1 cellular context compared by ENCODE assay signal in genomic region chr17:82030470-82031302, GRCh38.
A peak's percentile ranks its signal among the peaks of the same experiment; 100 is the strongest.
TF ChIP-seq lines count a peak whose summit lies in the region.

No MANE protein-coding gene starts in this region.

TF ChIP-seq in HEK293, 187 proteins besides CTCF, POLR2A, EP300 and RAD21 (continued from another document):
- TF ChIP-seq PRDM2 (tag by site-specific recombination; IDR thresholded peaks at IDR 0.05; ENCODE audit: borderline replicate concordance) (no peak), ZBTB49 (tag by site-specific recombination; IDR thresholded peaks at IDR 0.05; ENCODE audit: low read depth) (no peak), HOXC10 (CRISPR knock-in tag; IDR thresholded peaks at IDR 0.05) (no peak), ZFP41 (tag by site-specific recombination; IDR thresholded peaks at IDR 0.05; ENCODE audit: borderline replicate concordance) (no peak), ZNF404 (tag by site-specific recombination; IDR thresholded peaks at IDR 0.05) (no peak), ZNF530 (tag by site-specific recombination; IDR thresholded peaks at IDR 0.05; ENCODE audit: low read depth) (no peak), ZBTB11 (tag by site-specific recombination; conservative IDR thresholded peaks at IDR 0.05; ENCODE audit: low read depth) (peak; percentile 25; the same call in 1 of the 2 replicates), PRDM1 (tag by site-specific recombination; IDR thresholded peaks at IDR 0.05) (no peak), ZNF76 (tag by site-specific recombination; IDR thresholded peaks at IDR 0.05; ENCODE audit: borderline replicate concordance, low read depth) (peak; percentile 44; the same call in 1 of the 2 replicates), REPIN1 (tag by site-specific recombination; IDR thresholded peaks at IDR 0.05; ENCODE audit: low read depth) (no peak), SALL2 (tag by site-specific recombination; IDR thresholded peaks at IDR 0.05; ENCODE audit: borderline replicate concordance) (no peak), ZBTB7A (tag by site-specific recombination; IDR thresholded peaks at IDR 0.05; ENCODE audit: low read depth) (peak; percentile 65), ZNF639 (tag by site-specific recombination; IDR thresholded peaks at IDR 0.05) (no peak; the same call in 1 of the 2 replicates), SCRT2 (tag by site-specific recombination; IDR thresholded peaks at IDR 0.05) (no peak), ZNF560 (tag by site-specific recombination; IDR thresholded peaks at IDR 0.05; ENCODE audit: borderline replicate concordance) (no peak), ZNF169 (tag by site-specific recombination; IDR thresholded peaks at IDR 0.05) (no peak), ZNF433 (tag by site-specific recombination; IDR thresholded peaks at IDR 0.05; ENCODE audit: low read depth) (no peak), ZNF621 (tag by site-specific recombination; IDR thresholded peaks at IDR 0.05) (no peak), KLF1 (tag by site-specific recombination; IDR thresholded peaks at IDR 0.05) (peak; percentile 40; the same call in 1 of the 2 replicates), ZNF777 (tag by site-specific recombination; IDR thresholded peaks at IDR 0.05; ENCODE audit: borderline replicate concordance) (peak; percentile 48; the same call in 1 of the 2 replicates), TCF7L2 (IDR thresholded peaks at IDR 0.05; ENCODE audit: borderline replicate concordance, low read depth, low read length) (no peak), KLF7 (tag by site-specific recombination; IDR thresholded peaks at IDR 0.05; ENCODE audit: borderline replicate concordance) (peak; percentile 10; the same call in 1 of the 2 replicates), ZNF138 (tag by site-specific recombination; IDR thresholded peaks at IDR 0.05; ENCODE audit: borderline replicate concordance) (no peak)
- TF ChIP-seq, protein P1, sequence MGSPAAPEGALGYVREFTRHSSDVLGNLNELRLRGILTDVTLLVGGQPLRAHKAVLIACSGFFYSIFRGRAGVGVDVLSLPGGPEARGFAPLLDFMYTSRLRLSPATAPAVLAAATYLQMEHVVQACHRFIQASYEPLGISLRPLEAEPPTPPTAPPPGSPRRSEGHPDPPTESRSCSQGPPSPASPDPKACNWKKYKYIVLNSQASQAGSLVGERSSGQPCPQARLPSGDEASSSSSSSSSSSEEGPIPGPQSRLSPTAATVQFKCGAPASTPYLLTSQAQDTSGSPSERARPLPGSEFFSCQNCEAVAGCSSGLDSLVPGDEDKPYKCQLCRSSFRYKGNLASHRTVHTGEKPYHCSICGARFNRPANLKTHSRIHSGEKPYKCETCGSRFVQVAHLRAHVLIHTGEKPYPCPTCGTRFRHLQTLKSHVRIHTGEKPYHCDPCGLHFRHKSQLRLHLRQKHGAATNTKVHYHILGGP (tag by site-specific recombination; IDR thresholded peaks at IDR 0.05): no peak
- TF ChIP-seq, protein P2, sequence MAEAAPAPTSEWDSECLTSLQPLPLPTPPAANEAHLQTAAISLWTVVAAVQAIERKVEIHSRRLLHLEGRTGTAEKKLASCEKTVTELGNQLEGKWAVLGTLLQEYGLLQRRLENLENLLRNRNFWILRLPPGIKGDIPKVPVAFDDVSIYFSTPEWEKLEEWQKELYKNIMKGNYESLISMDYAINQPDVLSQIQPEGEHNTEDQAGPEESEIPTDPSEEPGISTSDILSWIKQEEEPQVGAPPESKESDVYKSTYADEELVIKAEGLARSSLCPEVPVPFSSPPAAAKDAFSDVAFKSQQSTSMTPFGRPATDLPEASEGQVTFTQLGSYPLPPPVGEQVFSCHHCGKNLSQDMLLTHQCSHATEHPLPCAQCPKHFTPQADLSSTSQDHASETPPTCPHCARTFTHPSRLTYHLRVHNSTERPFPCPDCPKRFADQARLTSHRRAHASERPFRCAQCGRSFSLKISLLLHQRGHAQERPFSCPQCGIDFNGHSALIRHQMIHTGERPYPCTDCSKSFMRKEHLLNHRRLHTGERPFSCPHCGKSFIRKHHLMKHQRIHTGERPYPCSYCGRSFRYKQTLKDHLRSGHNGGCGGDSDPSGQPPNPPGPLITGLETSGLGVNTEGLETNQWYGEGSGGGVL (tag by site-specific recombination; IDR thresholded peaks at IDR 0.05): peak; percentile 12; the same call in 1 of the 2 replicates
- TF ChIP-seq, protein P3, sequence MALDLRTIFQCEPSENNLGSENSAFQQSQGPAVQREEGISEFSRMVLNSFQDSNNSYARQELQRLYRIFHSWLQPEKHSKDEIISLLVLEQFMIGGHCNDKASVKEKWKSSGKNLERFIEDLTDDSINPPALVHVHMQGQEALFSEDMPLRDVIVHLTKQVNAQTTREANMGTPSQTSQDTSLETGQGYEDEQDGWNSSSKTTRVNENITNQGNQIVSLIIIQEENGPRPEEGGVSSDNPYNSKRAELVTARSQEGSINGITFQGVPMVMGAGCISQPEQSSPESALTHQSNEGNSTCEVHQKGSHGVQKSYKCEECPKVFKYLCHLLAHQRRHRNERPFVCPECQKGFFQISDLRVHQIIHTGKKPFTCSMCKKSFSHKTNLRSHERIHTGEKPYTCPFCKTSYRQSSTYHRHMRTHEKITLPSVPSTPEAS (tag by site-specific recombination; IDR thresholded peaks at IDR 0.05): no peak
- TF ChIP-seq, protein P4, sequence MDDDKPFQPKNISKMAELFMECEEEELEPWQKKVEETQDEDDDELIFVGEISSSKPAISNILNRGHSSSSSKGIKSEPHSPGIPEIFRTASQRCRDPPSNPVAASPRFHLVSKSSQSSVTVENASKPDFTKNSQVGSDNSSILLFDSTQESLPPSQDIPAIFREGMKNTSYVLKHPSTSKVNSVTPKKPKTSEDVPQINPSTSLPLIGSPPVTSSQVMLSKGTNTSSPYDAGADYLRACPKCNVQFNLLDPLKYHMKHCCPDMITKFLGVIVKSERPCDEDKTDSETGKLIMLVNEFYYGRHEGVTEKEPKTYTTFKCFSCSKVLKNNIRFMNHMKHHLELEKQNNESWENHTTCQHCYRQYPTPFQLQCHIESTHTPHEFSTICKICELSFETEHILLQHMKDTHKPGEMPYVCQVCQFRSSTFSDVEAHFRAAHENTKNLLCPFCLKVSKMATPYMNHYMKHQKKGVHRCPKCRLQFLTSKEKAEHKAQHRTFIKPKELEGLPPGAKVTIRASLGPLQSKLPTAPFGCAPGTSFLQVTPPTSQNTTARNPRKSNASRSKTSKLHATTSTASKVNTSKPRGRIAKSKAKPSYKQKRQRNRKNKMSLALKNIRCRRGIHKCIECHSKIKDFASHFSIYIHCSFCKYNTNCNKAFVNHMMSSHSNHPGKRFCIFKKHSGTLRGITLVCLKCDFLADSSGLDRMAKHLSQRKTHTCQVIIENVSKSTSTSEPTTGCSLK (tag by site-specific recombination; IDR thresholded peaks at IDR 0.05): no peak
- TF ChIP-seq, protein P5, sequence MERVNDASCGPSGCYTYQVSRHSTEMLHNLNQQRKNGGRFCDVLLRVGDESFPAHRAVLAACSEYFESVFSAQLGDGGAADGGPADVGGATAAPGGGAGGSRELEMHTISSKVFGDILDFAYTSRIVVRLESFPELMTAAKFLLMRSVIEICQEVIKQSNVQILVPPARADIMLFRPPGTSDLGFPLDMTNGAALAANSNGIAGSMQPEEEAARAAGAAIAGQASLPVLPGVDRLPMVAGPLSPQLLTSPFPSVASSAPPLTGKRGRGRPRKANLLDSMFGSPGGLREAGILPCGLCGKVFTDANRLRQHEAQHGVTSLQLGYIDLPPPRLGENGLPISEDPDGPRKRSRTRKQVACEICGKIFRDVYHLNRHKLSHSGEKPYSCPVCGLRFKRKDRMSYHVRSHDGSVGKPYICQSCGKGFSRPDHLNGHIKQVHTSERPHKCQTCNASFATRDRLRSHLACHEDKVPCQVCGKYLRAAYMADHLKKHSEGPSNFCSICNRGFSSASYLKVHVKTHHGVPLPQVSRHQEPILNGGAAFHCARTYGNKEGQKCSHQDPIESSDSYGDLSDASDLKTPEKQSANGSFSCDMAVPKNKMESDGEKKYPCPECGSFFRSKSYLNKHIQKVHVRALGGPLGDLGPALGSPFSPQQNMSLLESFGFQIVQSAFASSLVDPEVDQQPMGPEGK (tag by site-specific recombination; IDR thresholded peaks at IDR 0.05): peak; percentile 92
- TF ChIP-seq, protein P6, sequence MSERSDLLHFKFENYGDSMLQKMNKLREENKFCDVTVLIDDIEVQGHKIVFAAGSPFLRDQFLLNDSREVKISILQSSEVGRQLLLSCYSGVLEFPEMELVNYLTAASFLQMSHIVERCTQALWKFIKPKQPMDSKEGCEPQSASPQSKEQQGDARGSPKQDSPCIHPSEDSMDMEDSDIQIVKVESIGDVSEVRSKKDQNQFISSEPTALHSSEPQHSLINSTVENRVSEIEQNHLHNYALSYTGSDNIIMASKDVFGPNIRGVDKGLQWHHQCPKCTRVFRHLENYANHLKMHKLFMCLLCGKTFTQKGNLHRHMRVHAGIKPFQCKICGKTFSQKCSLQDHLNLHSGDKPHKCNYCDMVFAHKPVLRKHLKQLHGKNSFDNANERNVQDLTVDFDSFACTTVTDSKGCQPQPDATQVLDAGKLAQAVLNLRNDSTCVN (tag by site-specific recombination; optimal IDR thresholded peaks at IDR 0.05): peak; percentile 93
